Comparison of ENCODE assay signal across 1 cellular context in the genomic region with DNA sequence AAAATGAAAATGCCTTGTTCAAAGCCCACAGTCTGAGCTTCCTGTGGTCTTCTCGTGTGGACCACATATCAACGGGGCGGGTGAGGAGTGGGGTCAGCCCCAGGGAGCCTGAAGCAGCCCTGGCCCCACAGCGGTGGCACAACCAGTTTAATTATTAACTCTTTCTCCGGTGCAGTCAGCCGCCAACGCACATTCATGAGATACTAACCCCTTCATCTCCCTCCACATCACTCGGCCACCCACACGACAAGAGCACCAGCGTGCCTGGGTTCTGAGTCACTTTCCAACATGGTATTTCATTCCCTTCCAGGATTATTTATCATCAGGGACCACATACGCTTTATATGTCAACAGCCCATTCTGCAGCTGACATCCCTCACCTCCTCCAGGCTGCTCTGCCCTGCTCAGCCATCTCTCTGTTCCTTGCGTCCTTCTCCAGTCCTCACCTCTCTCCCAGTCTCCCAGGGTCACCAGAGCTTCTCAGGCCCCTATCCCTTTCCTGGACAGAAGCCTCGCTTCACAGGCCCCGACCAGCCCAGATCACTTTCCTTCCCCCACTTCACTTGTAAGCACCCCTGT.
TF ChIP-seq lines count a peak whose summit lies in the region.

No MANE protein-coding gene starts in this region.

TF ChIP-seq in HepG2, 621 proteins besides CTCF, POLR2A, EP300 and RAD21 (continued from another document and continues in another):
- TF ChIP-seq, protein P1, sequence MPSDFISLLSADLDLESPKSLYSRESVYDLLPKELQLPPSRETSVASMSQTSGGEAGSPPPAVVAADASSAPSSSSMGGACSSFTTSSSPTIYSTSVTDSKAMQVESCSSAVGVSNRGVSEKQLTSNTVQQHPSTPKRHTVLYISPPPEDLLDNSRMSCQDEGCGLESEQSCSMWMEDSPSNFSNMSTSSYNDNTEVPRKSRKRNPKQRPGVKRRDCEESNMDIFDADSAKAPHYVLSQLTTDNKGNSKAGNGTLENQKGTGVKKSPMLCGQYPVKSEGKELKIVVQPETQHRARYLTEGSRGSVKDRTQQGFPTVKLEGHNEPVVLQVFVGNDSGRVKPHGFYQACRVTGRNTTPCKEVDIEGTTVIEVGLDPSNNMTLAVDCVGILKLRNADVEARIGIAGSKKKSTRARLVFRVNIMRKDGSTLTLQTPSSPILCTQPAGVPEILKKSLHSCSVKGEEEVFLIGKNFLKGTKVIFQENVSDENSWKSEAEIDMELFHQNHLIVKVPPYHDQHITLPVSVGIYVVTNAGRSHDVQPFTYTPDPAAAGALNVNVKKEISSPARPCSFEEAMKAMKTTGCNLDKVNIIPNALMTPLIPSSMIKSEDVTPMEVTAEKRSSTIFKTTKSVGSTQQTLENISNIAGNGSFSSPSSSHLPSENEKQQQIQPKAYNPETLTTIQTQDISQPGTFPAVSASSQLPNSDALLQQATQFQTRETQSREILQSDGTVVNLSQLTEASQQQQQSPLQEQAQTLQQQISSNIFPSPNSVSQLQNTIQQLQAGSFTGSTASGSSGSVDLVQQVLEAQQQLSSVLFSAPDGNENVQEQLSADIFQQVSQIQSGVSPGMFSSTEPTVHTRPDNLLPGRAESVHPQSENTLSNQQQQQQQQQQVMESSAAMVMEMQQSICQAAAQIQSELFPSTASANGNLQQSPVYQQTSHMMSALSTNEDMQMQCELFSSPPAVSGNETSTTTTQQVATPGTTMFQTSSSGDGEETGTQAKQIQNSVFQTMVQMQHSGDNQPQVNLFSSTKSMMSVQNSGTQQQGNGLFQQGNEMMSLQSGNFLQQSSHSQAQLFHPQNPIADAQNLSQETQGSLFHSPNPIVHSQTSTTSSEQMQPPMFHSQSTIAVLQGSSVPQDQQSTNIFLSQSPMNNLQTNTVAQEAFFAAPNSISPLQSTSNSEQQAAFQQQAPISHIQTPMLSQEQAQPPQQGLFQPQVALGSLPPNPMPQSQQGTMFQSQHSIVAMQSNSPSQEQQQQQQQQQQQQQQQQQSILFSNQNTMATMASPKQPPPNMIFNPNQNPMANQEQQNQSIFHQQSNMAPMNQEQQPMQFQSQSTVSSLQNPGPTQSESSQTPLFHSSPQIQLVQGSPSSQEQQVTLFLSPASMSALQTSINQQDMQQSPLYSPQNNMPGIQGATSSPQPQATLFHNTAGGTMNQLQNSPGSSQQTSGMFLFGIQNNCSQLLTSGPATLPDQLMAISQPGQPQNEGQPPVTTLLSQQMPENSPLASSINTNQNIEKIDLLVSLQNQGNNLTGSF (CRISPR knock-in tag; IDR thresholded peaks at IDR 0.05), result no peak
- TF ChIP-seq TAF15 (IDR thresholded peaks at IDR 0.05; ENCODE audit: low read depth, low read length, poor library complexity, severe bottlenecking) (no peak), ZNF383 (CRISPR knock-in tag; IDR thresholded peaks at IDR 0.05; ENCODE audit: borderline replicate concordance) (no peak), ATF7-NPFF (CRISPR knock-in tag; IDR thresholded peaks at IDR 0.05; ENCODE audit: low read depth) (no peak), DRAP1 (CRISPR knock-in tag; IDR thresholded peaks at IDR 0.05) (peak; percentile 68), REST (IDR thresholded peaks at IDR 0.05; ENCODE audit: borderline replicate concordance in 1 of 2, low read depth in 1 of 2, low read length in 2 of 2) (peak in 1 of 2 experiments; percentile 42; a peak in 1 of 4 replicates), SP140L (CRISPR knock-in tag; IDR thresholded peaks at IDR 0.05; ENCODE audit: borderline replicate concordance) (no peak), ONECUT2 (CRISPR knock-in tag; IDR thresholded peaks at IDR 0.05) (no peak), ZBTB42 (CRISPR knock-in tag; IDR thresholded peaks at IDR 0.05) (no peak), MEF2D (CRISPR knock-in tag; IDR thresholded peaks at IDR 0.05) (peak; percentile 66; the same call in 1 of the 2 replicates), ZNF567 (CRISPR knock-in tag; IDR thresholded peaks at IDR 0.05; ENCODE audit: borderline replicate concordance) (no peak), ATM (IDR thresholded peaks at IDR 0.05; ENCODE audit: borderline replicate concordance) (no peak), HNRNPLL (IDR thresholded peaks at IDR 0.05; ENCODE audit: low read depth, low read length, poor library complexity, severe bottlenecking) (no peak), HDAC2 (CRISPR knock-in tag; IDR thresholded peaks at IDR 0.05) (peak; percentile 74; the same call in 1 of the 2 replicates), CHCHD3 (CRISPR knock-in tag; IDR thresholded peaks at IDR 0.05) (no peak), SNAI1 (CRISPR knock-in tag; IDR thresholded peaks at IDR 0.05; ENCODE audit: borderline replicate concordance) (no peak), NONO (IDR thresholded peaks at IDR 0.05) (no peak), NONO (CRISPR knock-in tag; conservative IDR thresholded peaks at IDR 0.05) (peak; percentile 57; the same call in 1 of the 2 replicates), ZNF530 (CRISPR knock-in tag; IDR thresholded peaks at IDR 0.05; ENCODE audit: low read depth) (no peak), ZNF24 (IDR thresholded peaks at IDR 0.05) (no peak), KLF11 (CRISPR knock-in tag; IDR thresholded peaks at IDR 0.05) (no peak), SYNCRIP (IDR thresholded peaks at IDR 0.05; ENCODE audit: insufficient read depth, low read depth, low read length) (no peak), SAP130 (CRISPR knock-in tag; IDR thresholded peaks at IDR 0.05; ENCODE audit: low read depth) (peak; percentile 96), SP5 (CRISPR knock-in tag; IDR thresholded peaks at IDR 0.05; ENCODE audit: borderline replicate concordance, low read depth) (no peak), HMG20A (CRISPR knock-in tag; IDR thresholded peaks at IDR 0.05; ENCODE audit: borderline replicate concordance) (peak; percentile 85; the same call in 1 of the 2 replicates), FOXP4 (CRISPR knock-in tag; IDR thresholded peaks at IDR 0.05) (peak; percentile 91), ZNF564 (CRISPR knock-in tag; IDR thresholded peaks at IDR 0.05) (no peak), BHLHE40 (IDR thresholded peaks at IDR 0.05; ENCODE audit: low read length) (peak; percentile 82), HCFC1 (IDR thresholded peaks at IDR 0.05; ENCODE audit: low read depth, low read length) (no peak), CEBPB (IDR thresholded peaks at IDR 0.05; ENCODE audit: borderline replicate concordance, low read depth, low read length) (peak; percentile 22; the same call in 1 of the 2 replicates), MED1 (CRISPR knock-in tag; IDR thresholded peaks at IDR 0.05) (peak; percentile 96), AGO1 (IDR thresholded peaks at IDR 0.05; ENCODE audit: low read depth, low read length, poor library complexity, severe bottlenecking) (no peak), SMARCE1 (IDR thresholded peaks at IDR 0.05; ENCODE audit: borderline replicate concordance) (no peak), RBM22 (optimal IDR thresholded peaks at IDR 0.05; ENCODE audit: low read length) (no peak), CREB1 (IDR thresholded peaks at IDR 0.05) (no peak), CREB1 (CRISPR knock-in tag; IDR thresholded peaks at IDR 0.05) (peak; percentile 49), ZFX (CRISPR knock-in tag; IDR thresholded peaks at IDR 0.05; ENCODE audit: low read depth) (peak; percentile 19; the same call in 1 of the 2 replicates)
- TF ChIP-seq, protein P2, sequence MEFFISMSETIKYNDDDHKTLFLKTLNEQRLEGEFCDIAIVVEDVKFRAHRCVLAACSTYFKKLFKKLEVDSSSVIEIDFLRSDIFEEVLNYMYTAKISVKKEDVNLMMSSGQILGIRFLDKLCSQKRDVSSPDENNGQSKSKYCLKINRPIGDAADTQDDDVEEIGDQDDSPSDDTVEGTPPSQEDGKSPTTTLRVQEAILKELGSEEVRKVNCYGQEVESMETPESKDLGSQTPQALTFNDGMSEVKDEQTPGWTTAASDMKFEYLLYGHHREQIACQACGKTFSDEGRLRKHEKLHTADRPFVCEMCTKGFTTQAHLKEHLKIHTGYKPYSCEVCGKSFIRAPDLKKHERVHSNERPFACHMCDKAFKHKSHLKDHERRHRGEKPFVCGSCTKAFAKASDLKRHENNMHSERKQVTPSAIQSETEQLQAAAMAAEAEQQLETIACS (CRISPR knock-in tag; IDR thresholded peaks at IDR 0.05), result no peak
- TF ChIP-seq, protein P3, sequence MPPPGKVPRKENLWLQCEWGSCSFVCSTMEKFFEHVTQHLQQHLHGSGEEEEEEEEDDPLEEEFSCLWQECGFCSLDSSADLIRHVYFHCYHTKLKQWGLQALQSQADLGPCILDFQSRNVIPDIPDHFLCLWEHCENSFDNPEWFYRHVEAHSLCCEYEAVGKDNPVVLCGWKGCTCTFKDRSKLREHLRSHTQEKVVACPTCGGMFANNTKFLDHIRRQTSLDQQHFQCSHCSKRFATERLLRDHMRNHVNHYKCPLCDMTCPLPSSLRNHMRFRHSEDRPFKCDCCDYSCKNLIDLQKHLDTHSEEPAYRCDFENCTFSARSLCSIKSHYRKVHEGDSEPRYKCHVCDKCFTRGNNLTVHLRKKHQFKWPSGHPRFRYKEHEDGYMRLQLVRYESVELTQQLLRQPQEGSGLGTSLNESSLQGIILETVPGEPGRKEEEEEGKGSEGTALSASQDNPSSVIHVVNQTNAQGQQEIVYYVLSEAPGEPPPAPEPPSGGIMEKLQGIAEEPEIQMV (CRISPR knock-in tag; IDR thresholded peaks at IDR 0.05; ENCODE audit: low read depth), result peak; percentile 67; the same call in 1 of the 2 replicates
- TF ChIP-seq, protein P4, sequence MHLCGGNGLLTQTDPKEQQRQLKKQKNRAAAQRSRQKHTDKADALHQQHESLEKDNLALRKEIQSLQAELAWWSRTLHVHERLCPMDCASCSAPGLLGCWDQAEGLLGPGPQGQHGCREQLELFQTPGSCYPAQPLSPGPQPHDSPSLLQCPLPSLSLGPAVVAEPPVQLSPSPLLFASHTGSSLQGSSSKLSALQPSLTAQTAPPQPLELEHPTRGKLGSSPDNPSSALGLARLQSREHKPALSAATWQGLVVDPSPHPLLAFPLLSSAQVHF (CRISPR knock-in tag; IDR thresholded peaks at IDR 0.05), result no peak
- TF ChIP-seq, protein P5, sequence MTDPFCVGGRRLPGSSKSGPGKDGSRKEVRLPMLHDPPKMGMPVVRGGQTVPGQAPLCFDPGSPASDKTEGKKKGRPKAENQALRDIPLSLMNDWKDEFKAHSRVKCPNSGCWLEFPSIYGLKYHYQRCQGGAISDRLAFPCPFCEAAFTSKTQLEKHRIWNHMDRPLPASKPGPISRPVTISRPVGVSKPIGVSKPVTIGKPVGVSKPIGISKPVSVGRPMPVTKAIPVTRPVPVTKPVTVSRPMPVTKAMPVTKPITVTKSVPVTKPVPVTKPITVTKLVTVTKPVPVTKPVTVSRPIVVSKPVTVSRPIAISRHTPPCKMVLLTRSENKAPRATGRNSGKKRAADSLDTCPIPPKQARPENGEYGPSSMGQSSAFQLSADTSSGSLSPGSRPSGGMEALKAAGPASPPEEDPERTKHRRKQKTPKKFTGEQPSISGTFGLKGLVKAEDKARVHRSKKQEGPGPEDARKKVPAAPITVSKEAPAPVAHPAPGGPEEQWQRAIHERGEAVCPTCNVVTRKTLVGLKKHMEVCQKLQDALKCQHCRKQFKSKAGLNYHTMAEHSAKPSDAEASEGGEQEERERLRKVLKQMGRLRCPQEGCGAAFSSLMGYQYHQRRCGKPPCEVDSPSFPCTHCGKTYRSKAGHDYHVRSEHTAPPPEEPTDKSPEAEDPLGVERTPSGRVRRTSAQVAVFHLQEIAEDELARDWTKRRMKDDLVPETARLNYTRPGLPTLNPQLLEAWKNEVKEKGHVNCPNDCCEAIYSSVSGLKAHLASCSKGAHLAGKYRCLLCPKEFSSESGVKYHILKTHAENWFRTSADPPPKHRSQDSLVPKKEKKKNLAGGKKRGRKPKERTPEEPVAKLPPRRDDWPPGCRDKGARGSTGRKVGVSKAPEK (CRISPR knock-in tag; IDR thresholded peaks at IDR 0.05; ENCODE audit: borderline replicate concordance), result no peak
